8 cellular contexts compared by ENCODE assay signal in genomic region chr2:63841254-63842022, GRCh38. TPM values are rescaled to one million over a fixed set of nuclear protein-coding genes. Genes with fewer than 3 reads are reported as not detected.
A peak's percentile ranks its signal among the peaks of the same experiment; 100 is the strongest.
DNase-seq lines count a peak whose midpoint lies in the region; ATAC-seq and TF ChIP-seq lines count a peak whose summit lies in the region.

Gene UGP2 (plus strand): TSS chr2:63841896. CDS start chr2:63842186, 290 bp downstream.

- peak; percentile 60 for ATAC-seq in HG02840 (IDR thresholded peaks at IDR 0.05; ENCODE audit: low FRiP score, unreplicated experiment)

- no peaks in the 10 kb centered on the region for H3K9me3 ChIP-seq in left ventricle myocardium inferior (replicated peaks)
- no peaks in the 10 kb centered on the region for H3K9me3 ChIP-seq in vagina

- no peaks in the 10 kb centered on the region for H3K36me3 ChIP-seq in left ventricle myocardium inferior
- H3K36me3 ChIP-seq in vagina: no peaks in the 10 kb centered on the region

- TF ChIP-seq CTCF in GM12875 (IDR thresholded peaks at IDR 0.05; ENCODE audit: borderline replicate concordance, insufficient read depth, low read depth, low read length) (no peak), left ventricle myocardium inferior (IDR thresholded peaks at IDR 0.05; ENCODE audit: borderline replicate concordance) (no peak), vagina (IDR thresholded peaks at IDR 0.05) (peak in 1 of 3 experiments; percentile 11)

- DNase-seq in NCI-H146 treated with DMSO at 0.1 percent for 48 hours (lab: John Stamatoyannopoulos, UW; ENCODE audit: unreplicated experiment) (peak; percentile 80), amniotic epithelial cell (ENCODE audit: low read depth) (peak; percentile 87), left ventricle myocardium inferior (peak; percentile 93), putamen (ENCODE audit: low spot score) (peak; percentile 72), vagina (ENCODE audit: extremely low spot score in 2 of 2) (peak in 1 of 2 donors; percentile 94)

- H3K4me1 ChIP-seq in left ventricle myocardium inferior (peaks cover 61% of the 10 kb centered on the region), vagina (peaks cover 38% of the 10 kb centered on the region)

- H3K27me3 ChIP-seq in left ventricle myocardium inferior (ENCODE audit: low read depth): no peaks in the 10 kb centered on the region
- no peaks in the 10 kb centered on the region for H3K27me3 ChIP-seq in vagina

- peak within 1 kb of the TSS; percentile 72 for H3K4me3 ChIP-seq in GM12875 (ENCODE audit: low read depth, low read length)
- H3K4me3 ChIP-seq in left ventricle myocardium inferior: peak within 1 kb of the TSS; percentile 85
- H3K4me3 ChIP-seq in vagina: peak within 1 kb of the TSS; percentile 87 to 94

- H3K27ac ChIP-seq in left ventricle myocardium inferior (replicated peaks): peak within 1 kb of the TSS; percentile 97
- peak within 1 kb of the TSS; percentile 97 for H3K27ac ChIP-seq in vagina

- intact Hi-C loops in T-helper 1 cell treated with Interleukin-12 subunit alpha and Interleukin-12 subunit beta and Interleukin-4 antibody, amounts not matched to agents 30 ng/mL and 1 ng/mL, for 36 hours (cut with micrococcal nuclease): loop anchor here (1.0 to 5.0 kb wide), 22 partner anchors 9 to 1953 kb away; partner anchors contain the start of genes ACTR2, AFTPH, CCT4 and CEP68
- intact Hi-C loops in left ventricle myocardium inferior (cut with micrococcal nuclease) (loop anchor here (10.0 kb wide), 1 partner anchor 147 kb away; no protein-coding TSS in a partner anchor), vagina (cut with DNase I) (no loop called here)

- peak in 1 of 2 donors; percentile 88 for TF ChIP-seq POLR2A in vagina (IDR thresholded peaks at IDR 0.05)

RNA-seq across cellular contexts. Expression of gene UGP2, which starts in this region (rescaled TPM):
- 106 and 111 TPM in 2 replicates for total RNA-seq in T-helper 1 cell treated with Interleukin-12 subunit alpha and Interleukin-12 subunit beta and Interleukin-4 antibody, amounts not matched to agents 30 ng/mL and 1 ng/mL, for 36 hours
- 394 TPM for total RNA-seq in left ventricle myocardium inferior
- 78.6 TPM for total RNA-seq in vagina
